2 cellular contexts compared by ENCODE assay signal in genomic region chr5:97225222-97225621, GRCh38.
TF ChIP-seq lines count a peak whose summit lies in the region.

No MANE protein-coding gene starts in this region.

TF ChIP-seq in HepG2, 621 proteins besides CTCF, POLR2A, EP300 and RAD21:
- TF ChIP-seq MAFF (IDR thresholded peaks at IDR 0.05; ENCODE audit: low read depth, low read length) = peak; percentile 52; the same call in 1 of the 2 replicates
- TF ChIP-seq MAFK (conservative IDR thresholded peaks at IDR 0.05 in 1 of 2, IDR thresholded peaks at IDR 0.05 in 1 of 2; ENCODE audit: low read length in 2 of 2) = peak; percentile 37 to 74; a peak in 3 of 4 replicates
- no peak for TF ChIP-seq ZNF274 (CRISPR knock-in tag; IDR thresholded peaks at IDR 0.05)

TF ChIP-seq in K562, 482 proteins besides CTCF, POLR2A, EP300 and RAD21:
- TF ChIP-seq ZNF316 (IDR thresholded peaks at IDR 0.05) (peak; percentile 39; the same call in 1 of the 2 replicates), C11orf30 (IDR thresholded peaks at IDR 0.05; ENCODE audit: low read depth) (peak; percentile 14; the same call in 1 of the 2 replicates), SAFB (IDR thresholded peaks at IDR 0.05; ENCODE audit: borderline replicate concordance, low read depth, low read length) (no peak)
